ENCODE assay signal across 8 cellular contexts in genomic region chr6:83417880-83418663, GRCh38. TPM values are rescaled to one million over a fixed set of nuclear protein-coding genes. Genes with fewer than 3 reads are reported as not detected.
DNase-seq lines count a peak whose midpoint lies in the region; ATAC-seq and TF ChIP-seq lines count a peak whose summit lies in the region.

No MANE protein-coding gene starts in this region.

- WGBS in neuronal stem cell (ENCODE audit: extremely low coverage in 2 of 2, insufficient read length in 2 of 2, insufficient replicate concordance in 1 of 2), 2 donors: no CpG with 5 or more reads among the region's 3 CpGs

- no peaks in the 10 kb centered on the region for H3K4me1 ChIP-seq in neuronal stem cell (ENCODE audit: control insufficient read depth in 2 of 2, insufficient read depth in 1 of 2, low read depth in 1 of 2, low read length in 2 of 2)
- H3K4me1 ChIP-seq in CD4-positive, alpha-beta memory T cell (ENCODE audit: insufficient read depth, low read length): no peaks in the 10 kb centered on the region

- no peak overlapping the region for H2BK12ac ChIP-seq in neuronal stem cell (ENCODE audit: low read length)

- H2AK5ac ChIP-seq in neuronal stem cell (ENCODE audit: low read depth, low read length): no peak overlapping the region

- intact Hi-C loops in CD4-positive, alpha-beta memory T cell (cut with micrococcal nuclease): no loop called here

- no peaks in the 10 kb centered on the region for H3K36me3 Mint-ChIP-seq in activated naive CD4-positive, alpha-beta T cell treated with anti-CD3 and anti-CD28 coated beads, Interleukin-2, amount 50 U/mL, for 72 hours
- no peaks in the 10 kb centered on the region for H3K36me3 Mint-ChIP-seq in CD4-positive, alpha-beta memory T cell

- H3K27ac Mint-ChIP-seq in activated naive CD4-positive, alpha-beta T cell treated with anti-CD3 and anti-CD28 coated beads, Interleukin-2, amount 50 U/mL, for 72 hours: no peak overlapping the region
- no peak overlapping the region for H3K27ac Mint-ChIP-seq in CD4-positive, alpha-beta memory T cell

- H2AFZ ChIP-seq in neuronal stem cell (ENCODE audit: low read length): no peak overlapping the region

- POLR2A ChIA-PET in CD4-positive, alpha-beta memory T cell (lab: Charles Lee; ENCODE audit: partially characterized antibody): no interaction called here

- no peak overlapping the region for H3K4me3 Mint-ChIP-seq in CD4-positive, alpha-beta memory T cell

- H3K27me3 ChIP-seq in neuronal stem cell (ENCODE audit: control insufficient read depth in 3 of 3, insufficient read depth in 3 of 3, low read depth in 1 of 3, low read length in 3 of 3): no peaks in the 10 kb centered on the region
- H3K27me3 ChIP-seq in CD4-positive, alpha-beta memory T cell (ENCODE audit: insufficient read depth, low read length): no peaks in the 10 kb centered on the region

- TF ChIP-seq POLR2A in erythroblast (IDR thresholded peaks at IDR 0.05; ENCODE audit: low read length): no peak

- no peak overlapping the region for H3K4ac ChIP-seq in neuronal stem cell (ENCODE audit: low read length)

- no peak overlapping the region for H4K91ac ChIP-seq in neuronal stem cell (ENCODE audit: low read depth, low read length, poor library complexity)

- H3K27me3 Mint-ChIP-seq in CD4-positive, alpha-beta memory T cell: no peaks in the 10 kb centered on the region

- H3K79me1 ChIP-seq in neuronal stem cell (ENCODE audit: low read depth, low read length): no peaks in the 10 kb centered on the region

- H3K4me3 ChIP-seq in neuronal stem cell (ENCODE audit: low read length in 2 of 2): no peak overlapping the region
- no peak overlapping the region for H3K4me3 ChIP-seq in CD4-positive, alpha-beta memory T cell (ENCODE audit: low read length in 2 of 2)

- H3K23ac ChIP-seq in neuronal stem cell (ENCODE audit: low read depth, low read length, poor library complexity): no peak overlapping the region

- H3K27ac ChIP-seq in neuronal stem cell (replicated peaks; ENCODE audit: low read length): no peak overlapping the region
- H3K27ac ChIP-seq in CD4-positive, alpha-beta memory T cell (ENCODE audit: low read depth, low read length): no peak overlapping the region

- H3K9me3 ChIP-seq in neuronal stem cell (replicated peaks in 1 of 2; ENCODE audit: control insufficient read depth in 2 of 2, insufficient read depth in 1 of 2, low read depth in 1 of 2, low read length in 2 of 2): no peaks in the 10 kb centered on the region
- no peaks in the 10 kb centered on the region for H3K9me3 ChIP-seq in CD4-positive, alpha-beta memory T cell (ENCODE audit: control insufficient read depth in 1 of 2, low read length in 2 of 2)

- peaks cover 0 to 6% of the 10 kb centered on the region in 2 donors for H3K9me3 Mint-ChIP-seq in activated naive CD4-positive, alpha-beta T cell treated with anti-CD3 and anti-CD28 coated beads, Interleukin-2, amount 50 U/mL, for 72 hours
- H3K9me3 Mint-ChIP-seq in CD4-positive, alpha-beta memory T cell: peaks cover 0 to 6% (median under 1%) of the 10 kb centered on the region in 8 donors

- H3K36me3 ChIP-seq in neuronal stem cell (replicated peaks in 1 of 2; ENCODE audit: control insufficient read depth in 2 of 2, insufficient read depth in 2 of 2, low read length in 2 of 2): no peaks in the 10 kb centered on the region
- H3K36me3 ChIP-seq in CD4-positive, alpha-beta memory T cell (ENCODE audit: insufficient read depth, low read length): no peaks in the 10 kb centered on the region

- no peak overlapping the region for H2BK5ac ChIP-seq in neuronal stem cell (ENCODE audit: low read length)

- peak; percentile 58 for DNase-seq in EH (ENCODE audit: low read depth)
- DNase-seq in OCI-M1 (lab: John Stamatoyannopoulos, UW): peak; percentile 79
- DNase-seq in erythroblast (lab: John Stamatoyannopoulos, UW): peak; percentile 20 to 43
- peak; percentile 9 for DNase-seq in neuronal stem cell (ENCODE audit: low spot score)
- no peak for DNase-seq in NCI-H2081 treated with DMSO at 0.1 percent for 48 hours (lab: John Stamatoyannopoulos, UW)
- DNase-seq in activated naive CD4-positive, alpha-beta T cell treated with anti-CD3 and anti-CD28 coated beads, Interleukin-2, amount 50 U/mL, for 72 hours (ENCODE audit: low spot score in 2 of 2): no peak
- no peak for DNase-seq in CD4-positive, alpha-beta memory T cell

- H3K9ac ChIP-seq in neuronal stem cell (ENCODE audit: low read depth, low read length, poor library complexity): no peak overlapping the region

- no peak overlapping the region for H4K8ac ChIP-seq in neuronal stem cell (ENCODE audit: low read depth, low read length)

- H2BK120ac ChIP-seq in neuronal stem cell (ENCODE audit: low read depth, low read length): no peak overlapping the region

- no peak overlapping the region for H2BK15ac ChIP-seq in neuronal stem cell (ENCODE audit: low read length)

- H3K14ac ChIP-seq in neuronal stem cell (ENCODE audit: low read length): no peak overlapping the region

- no peak overlapping the region for H3K18ac ChIP-seq in neuronal stem cell (ENCODE audit: low read length)

- H3K4me1 Mint-ChIP-seq in CD4-positive, alpha-beta memory T cell: no peaks in the 10 kb centered on the region

- peak; percentile 58 for ATAC-seq in HG02678 (IDR thresholded peaks at IDR 0.05; ENCODE audit: unreplicated experiment)
- ATAC-seq in activated naive CD4-positive, alpha-beta T cell treated with anti-CD3 and anti-CD28 coated beads, Interleukin-2, amount 50 U/mL, for 72 hours: no peak

- no peak overlapping the region for H3K4me2 ChIP-seq in neuronal stem cell (ENCODE audit: insufficient read depth, low read length, poor library complexity, severe bottlenecking)

- CTCF ChIA-PET in CD4-positive, alpha-beta memory T cell (lab: Charles Lee; ENCODE audit: partially characterized antibody): interaction anchor here (1.2 kb wide), 1 partner anchor 96 kb away, joined by 5 read pairs; no protein-coding TSS in a partner anchor

RNA-seq across cellular contexts. Expression of gene ME1, which starts 12.8 kb away (rescaled TPM):
- polyA plus RNA-seq in neuronal stem cell (2013, experiment 1 of 2): 2.8 TPM
- polyA plus RNA-seq in neuronal stem cell (2013, experiment 2 of 2): 2.9 TPM
- total RNA-seq in activated naive CD4-positive, alpha-beta T cell treated with anti-CD3 and anti-CD28 coated beads, Interleukin-2, amount 50 U/mL, for 72 hours: not detected
- total RNA-seq in CD4-positive, alpha-beta memory T cell: under 1 TPM; 0.58 to 0.67 TPM
- under 1 TPM; 0.08 to 0.14 TPM for polyA plus RNA-seq in CD4-positive, alpha-beta memory T cell

Comparison
In these comparisons a context has a peak if more than half of its experiments do, and no peak if none do; other contexts are left out.
1. DNase-seq: peak in EH (single experiment), OCI-M1 (single experiment), erythroblast (2 of 2) and neuronal stem cell (single experiment); none in NCI-H2081 treated with DMSO at 0.1 percent for 48 hours (single experiment), activated naive CD4-positive, alpha-beta T cell treated with anti-CD3 and anti-CD28 coated beads, Interleukin-2, amount 50 U/mL, for 72 hours (0 of 2) and CD4-positive, alpha-beta memory T cell (0 of 5).